In the genomic region with DNA sequence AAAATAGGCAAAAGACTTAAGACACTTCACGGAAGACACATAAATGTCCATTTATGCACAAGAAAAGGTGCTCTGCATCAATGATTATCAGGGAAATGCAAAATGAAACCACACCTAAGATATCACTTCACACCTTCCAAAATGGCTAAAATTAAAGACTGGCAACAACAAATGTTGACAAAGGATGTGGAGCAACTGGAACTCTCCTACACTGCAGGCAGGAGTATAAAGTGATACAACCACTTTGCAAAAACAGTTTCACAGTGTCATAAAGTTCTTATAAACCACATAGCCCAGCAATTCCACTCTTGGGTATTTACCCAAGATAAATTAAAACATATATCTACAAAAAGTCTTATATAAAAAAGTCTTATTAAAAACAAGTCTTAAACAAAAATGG, we compare ENCODE assay signal across 3 cellular contexts.
TF ChIP-seq lines count a peak whose summit lies in the region.

No MANE protein-coding gene starts in this region.

TF ChIP-seq in HepG2, 621 proteins besides CTCF, POLR2A, EP300 and RAD21:
- TF ChIP-seq, protein P1, sequence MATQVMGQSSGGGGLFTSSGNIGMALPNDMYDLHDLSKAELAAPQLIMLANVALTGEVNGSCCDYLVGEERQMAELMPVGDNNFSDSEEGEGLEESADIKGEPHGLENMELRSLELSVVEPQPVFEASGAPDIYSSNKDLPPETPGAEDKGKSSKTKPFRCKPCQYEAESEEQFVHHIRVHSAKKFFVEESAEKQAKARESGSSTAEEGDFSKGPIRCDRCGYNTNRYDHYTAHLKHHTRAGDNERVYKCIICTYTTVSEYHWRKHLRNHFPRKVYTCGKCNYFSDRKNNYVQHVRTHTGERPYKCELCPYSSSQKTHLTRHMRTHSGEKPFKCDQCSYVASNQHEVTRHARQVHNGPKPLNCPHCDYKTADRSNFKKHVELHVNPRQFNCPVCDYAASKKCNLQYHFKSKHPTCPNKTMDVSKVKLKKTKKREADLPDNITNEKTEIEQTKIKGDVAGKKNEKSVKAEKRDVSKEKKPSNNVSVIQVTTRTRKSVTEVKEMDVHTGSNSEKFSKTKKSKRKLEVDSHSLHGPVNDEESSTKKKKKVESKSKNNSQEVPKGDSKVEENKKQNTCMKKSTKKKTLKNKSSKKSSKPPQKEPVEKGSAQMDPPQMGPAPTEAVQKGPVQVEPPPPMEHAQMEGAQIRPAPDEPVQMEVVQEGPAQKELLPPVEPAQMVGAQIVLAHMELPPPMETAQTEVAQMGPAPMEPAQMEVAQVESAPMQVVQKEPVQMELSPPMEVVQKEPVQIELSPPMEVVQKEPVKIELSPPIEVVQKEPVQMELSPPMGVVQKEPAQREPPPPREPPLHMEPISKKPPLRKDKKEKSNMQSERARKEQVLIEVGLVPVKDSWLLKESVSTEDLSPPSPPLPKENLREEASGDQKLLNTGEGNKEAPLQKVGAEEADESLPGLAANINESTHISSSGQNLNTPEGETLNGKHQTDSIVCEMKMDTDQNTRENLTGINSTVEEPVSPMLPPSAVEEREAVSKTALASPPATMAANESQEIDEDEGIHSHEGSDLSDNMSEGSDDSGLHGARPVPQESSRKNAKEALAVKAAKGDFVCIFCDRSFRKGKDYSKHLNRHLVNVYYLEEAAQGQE (IDR thresholded peaks at IDR 0.05; ENCODE audit: borderline replicate concordance in 1 of 2, low read depth in 1 of 2, low read length in 2 of 2): no peak
- TF ChIP-seq ZBTB8A (CRISPR knock-in tag; IDR thresholded peaks at IDR 0.05; ENCODE audit: borderline replicate concordance, low read depth) (no peak), BRD4 (CRISPR knock-in tag; IDR thresholded peaks at IDR 0.05) (no peak), ZNF7 (CRISPR knock-in tag; IDR thresholded peaks at IDR 0.05) (peak; percentile 93)

TF ChIP-seq in A549, 52 proteins besides CTCF, POLR2A, EP300 and RAD21:
- TF ChIP-seq, protein P1 (IDR thresholded peaks at IDR 0.05): no peak
- peak; percentile 44 for TF ChIP-seq ZFP36 (IDR thresholded peaks at IDR 0.05; ENCODE audit: borderline replicate concordance, partially characterized antibody)

TF ChIP-seq in K562, 482 proteins besides CTCF, POLR2A, EP300 and RAD21:
- TF ChIP-seq, protein P2, sequence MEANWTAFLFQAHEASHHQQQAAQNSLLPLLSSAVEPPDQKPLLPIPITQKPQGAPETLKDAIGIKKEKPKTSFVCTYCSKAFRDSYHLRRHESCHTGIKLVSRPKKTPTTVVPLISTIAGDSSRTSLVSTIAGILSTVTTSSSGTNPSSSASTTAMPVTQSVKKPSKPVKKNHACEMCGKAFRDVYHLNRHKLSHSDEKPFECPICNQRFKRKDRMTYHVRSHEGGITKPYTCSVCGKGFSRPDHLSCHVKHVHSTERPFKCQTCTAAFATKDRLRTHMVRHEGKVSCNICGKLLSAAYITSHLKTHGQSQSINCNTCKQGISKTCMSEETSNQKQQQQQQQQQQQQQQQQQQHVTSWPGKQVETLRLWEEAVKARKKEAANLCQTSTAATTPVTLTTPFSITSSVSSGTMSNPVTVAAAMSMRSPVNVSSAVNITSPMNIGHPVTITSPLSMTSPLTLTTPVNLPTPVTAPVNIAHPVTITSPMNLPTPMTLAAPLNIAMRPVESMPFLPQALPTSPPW (CRISPR knock-in tag; IDR thresholded peaks at IDR 0.05): no peak
- TF ChIP-seq MAZ (CRISPR knock-in tag; conservative IDR thresholded peaks at IDR 0.05 in 1 of 2, IDR thresholded peaks at IDR 0.05 in 1 of 2) (no peak), CBX2 (IDR thresholded peaks at IDR 0.05; ENCODE audit: insufficient read depth, low read length, poor library complexity, severe bottlenecking) (no peak), DIDO1 (tag; IDR thresholded peaks at IDR 0.05; ENCODE audit: low read depth) (no peak), RBM25 (IDR thresholded peaks at IDR 0.05; ENCODE audit: low read depth, low read length, severe bottlenecking) (peak; percentile 73), ZFP36 (IDR thresholded peaks at IDR 0.05; ENCODE audit: low read depth, low read length, partially characterized antibody) (peak; percentile 57), NFIX (CRISPR knock-in tag; IDR thresholded peaks at IDR 0.05; ENCODE audit: low read depth) (no peak), ZKSCAN3 (CRISPR knock-in tag; IDR thresholded peaks at IDR 0.05) (no peak), ZBED1 (IDR thresholded peaks at IDR 0.05) (no peak), SAFB (IDR thresholded peaks at IDR 0.05; ENCODE audit: borderline replicate concordance, low read depth, low read length) (no peak), BCL6 (CRISPR knock-in tag; IDR thresholded peaks at IDR 0.05) (no peak)
- TF ChIP-seq, protein P3, sequence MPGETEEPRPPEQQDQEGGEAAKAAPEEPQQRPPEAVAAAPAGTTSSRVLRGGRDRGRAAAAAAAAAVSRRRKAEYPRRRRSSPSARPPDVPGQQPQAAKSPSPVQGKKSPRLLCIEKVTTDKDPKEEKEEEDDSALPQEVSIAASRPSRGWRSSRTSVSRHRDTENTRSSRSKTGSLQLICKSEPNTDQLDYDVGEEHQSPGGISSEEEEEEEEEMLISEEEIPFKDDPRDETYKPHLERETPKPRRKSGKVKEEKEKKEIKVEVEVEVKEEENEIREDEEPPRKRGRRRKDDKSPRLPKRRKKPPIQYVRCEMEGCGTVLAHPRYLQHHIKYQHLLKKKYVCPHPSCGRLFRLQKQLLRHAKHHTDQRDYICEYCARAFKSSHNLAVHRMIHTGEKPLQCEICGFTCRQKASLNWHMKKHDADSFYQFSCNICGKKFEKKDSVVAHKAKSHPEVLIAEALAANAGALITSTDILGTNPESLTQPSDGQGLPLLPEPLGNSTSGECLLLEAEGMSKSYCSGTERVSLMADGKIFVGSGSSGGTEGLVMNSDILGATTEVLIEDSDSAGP (CRISPR knock-in tag; IDR thresholded peaks at IDR 0.05): no peak
